8 cellular contexts compared by ENCODE assay signal in the genomic region with DNA sequence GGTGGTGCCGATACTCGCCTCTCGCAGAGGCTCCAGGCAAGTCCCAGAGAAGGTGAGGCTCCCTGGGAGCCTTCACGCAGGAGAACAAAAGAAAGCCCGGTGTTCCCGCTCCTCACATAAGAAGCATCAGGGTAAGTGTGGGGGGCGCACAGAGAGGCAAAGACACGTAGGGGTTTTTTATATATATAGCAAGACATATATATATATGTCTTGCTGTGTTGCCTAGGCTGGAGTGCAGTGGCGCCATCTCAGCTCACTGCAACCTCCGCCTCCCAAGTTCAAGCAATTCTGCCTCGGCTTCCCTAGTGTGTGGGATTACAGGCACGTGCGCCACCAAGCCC.
DNase-seq lines count a peak whose midpoint lies in the region; ATAC-seq and TF ChIP-seq lines count a peak whose summit lies in the region.

No MANE protein-coding gene starts in this region.

- H3K27ac ChIP-seq in C4-2B = no peak overlapping the region

- peak overlapping the region; percentile 69 for H3K4me3 Mint-ChIP-seq in activated naive CD8-positive, alpha-beta T cell treated with anti-CD3 and anti-CD28 coated beads for 36 hours
- peak overlapping the region; percentile 50 for H3K4me3 Mint-ChIP-seq in nephron progenitor cell

- H3K4me1 Mint-ChIP-seq in activated naive CD8-positive, alpha-beta T cell treated with anti-CD3 and anti-CD28 coated beads for 36 hours = peaks cover 21% of the 10 kb centered on the region
- H3K4me1 Mint-ChIP-seq in nephron progenitor cell = peaks cover 26% of the 10 kb centered on the region

- TF ChIP-seq CTCF in C4-2B (conservative IDR thresholded peaks at IDR 0.05) (peak; percentile 89), HFF-Myc (IDR thresholded peaks at IDR 0.05; ENCODE audit: low read depth, low read length, missing control alignments) (no peak), nephron progenitor cell (IDR thresholded peaks at IDR 0.05) (no peak)

- ATAC-seq in HG03565 (IDR thresholded peaks at IDR 0.05; ENCODE audit: unreplicated experiment) = no peak

- H3K4me3 ChIP-seq in HFF-Myc (replicated peaks; ENCODE audit: low read depth, low read length) = 0 out of 2 replicates have a peak overlapping the region, but pooled peaks have one; percentile 13

- no peaks in the 10 kb centered on the region for H3K27me3 Mint-ChIP-seq in activated naive CD8-positive, alpha-beta T cell treated with anti-CD3 and anti-CD28 coated beads for 36 hours
- peaks cover 2% of the 10 kb centered on the region for H3K27me3 Mint-ChIP-seq in nephron progenitor cell (ENCODE audit: low read depth, poor library complexity)

- DNase-seq in HFF-Myc (ENCODE audit: extremely low read depth, low read depth) (no peak), nephron progenitor cell (no peak), GDM1 (lab: John Stamatoyannopoulos, UW) (no peak), anterior cingulate cortex (lab: John Stamatoyannopoulos, UW) (no peak), NCI-H1092 treated with DMSO at 0.1 percent for 48 hours (lab: John Stamatoyannopoulos, UW) (no peak)
- no peak for DNase-seq in activated naive CD8-positive, alpha-beta T cell treated with anti-CD3 and anti-CD28 coated beads for 36 hours

- no peaks in the 10 kb centered on the region for H3K36me3 Mint-ChIP-seq in activated naive CD8-positive, alpha-beta T cell treated with anti-CD3 and anti-CD28 coated beads for 36 hours
- no peaks in the 10 kb centered on the region for H3K36me3 Mint-ChIP-seq in nephron progenitor cell (ENCODE audit: low read depth)

- no peak overlapping the region for H3K27ac Mint-ChIP-seq in activated naive CD8-positive, alpha-beta T cell treated with anti-CD3 and anti-CD28 coated beads for 36 hours
- H3K27ac Mint-ChIP-seq in nephron progenitor cell = no peak overlapping the region

- no peaks in the 10 kb centered on the region for H3K9me3 Mint-ChIP-seq in activated naive CD8-positive, alpha-beta T cell treated with anti-CD3 and anti-CD28 coated beads for 36 hours
- H3K9me3 Mint-ChIP-seq in nephron progenitor cell = no peaks in the 10 kb centered on the region
